8 cellular contexts compared by ENCODE assay signal in genomic region chr9:136687721-136688223, GRCh38. TPM values are rescaled to one million over a fixed set of nuclear protein-coding genes. Genes with fewer than 3 reads are reported as not detected.
DNase-seq lines count a peak whose midpoint lies in the region; ATAC-seq and TF ChIP-seq lines count a peak whose summit lies in the region.

No MANE protein-coding gene starts in this region.

- H3K4me3 ChIP-seq in GM12875 (ENCODE audit: low read depth, low read length) (peak overlapping the region; percentile 39), fibroblast of villous mesenchyme (ENCODE audit: low read depth, low read length) (peak overlapping the region; percentile 84), gastrocnemius medialis (peak overlapping the region; percentile 45 to 91 (median 80))

- no peak for TF ChIP-seq CTCF in GM12875 (IDR thresholded peaks at IDR 0.05; ENCODE audit: borderline replicate concordance, insufficient read depth, low read depth, low read length)
- TF ChIP-seq CTCF in fibroblast of villous mesenchyme (IDR thresholded peaks at IDR 0.05; ENCODE audit: insufficient read depth, low read depth, low read length), result no peak
- TF ChIP-seq CTCF in gastrocnemius medialis (IDR thresholded peaks at IDR 0.05 in 4 of 5, conservative IDR thresholded peaks at IDR 0.05 in 1 of 5), result no peak
- no peak for TF ChIP-seq CTCF in GM10248 (IDR thresholded peaks at IDR 0.05; ENCODE audit: control extremely low read depth, extremely low read depth, low read depth, missing control alignments)

- TF ChIP-seq POLR2A in gastrocnemius medialis (IDR thresholded peaks at IDR 0.05), result peak; percentile 43 to 50

- H3K27ac ChIP-seq in gastrocnemius medialis, result peak overlapping the region; percentile 88 to 96 (median 94)

- ATAC-seq in gastrocnemius medialis, result peak; percentile 19 to 28

- H3K9me3 ChIP-seq in gastrocnemius medialis, result no peaks in the 10 kb centered on the region

- CTCF ChIA-PET in GM10248 (lab: Yijun Ruan, JAX), result interaction anchor here (1.5 to 1.9 kb wide), 4 partner anchors 10 to 79 kb away, joined by 4 to 12 read pairs (median 4); no protein-coding TSS in a partner anchor

- DNase-seq in NCI-H2171 treated with DMSO at 0.1 percent for 48 hours (lab: John Stamatoyannopoulos, UW) (peak; percentile 59), fibroblast of villous mesenchyme (ENCODE audit: low read depth) (no peak), gastrocnemius medialis (peak; percentile 70 to 93), HPDE6-E6E7 (ENCODE audit: extremely low spot score) (no peak), putamen (ENCODE audit: low spot score) (no peak), NCI-H2107 (lab: John Stamatoyannopoulos, UW) (no peak), GM10248 (ENCODE audit: extremely low spot score) (no peak)

- no peaks in the 10 kb centered on the region for H3K27me3 ChIP-seq in gastrocnemius medialis

- no peaks in the 10 kb centered on the region for H3K36me3 ChIP-seq in gastrocnemius medialis

- POLR2A ChIA-PET in GM10248 (lab: Yijun Ruan, JAX), result interaction anchor here (0.6 to 0.7 kb wide), 2 partner anchors 14 to 23 kb away, joined by 3 to 5 read pairs; no protein-coding TSS in a partner anchor

- intact Hi-C loops in gastrocnemius medialis (cut with DNase I; ENCODE audit: low total_unique reads), result loop anchor here (1.0 to 5.0 kb wide), 2 partner anchors 204 to 255 kb away; partner anchors contain the start of genes FBXW5 and SEC16A

- H3K4me1 ChIP-seq in gastrocnemius medialis, result peaks cover 37 to 49% of the 10 kb centered on the region in 2 donors

- in situ Hi-C loops in gastrocnemius medialis (cut with MboI; ENCODE audit: low sequenced_read_pairs in 4 of 4), result no loop called here

RNA-seq across cellular contexts. Expression of gene AGPAT2, which starts 0.5 kb away (rescaled TPM):
- total RNA-seq in fibroblast of villous mesenchyme (31.5 and 34.5 TPM in 2 replicates), gastrocnemius medialis (10 to 100 TPM; 19.0 to 77.4 (median 36.0) TPM)

RNA-seq across cellular contexts. Expression of gene DIPK1B, which starts 24.6 kb away (rescaled TPM):
- under 0.01 and 0.43 TPM in 2 replicates for total RNA-seq in fibroblast of villous mesenchyme
- 1 to 10 TPM; 1.8 to 4.6 (median 3.8) TPM for total RNA-seq in gastrocnemius medialis

RNA-seq across cellular contexts. Expression of gene EGFL7, which starts 25.1 kb away (rescaled TPM):
- total RNA-seq in fibroblast of villous mesenchyme (7.7 and 9.9 TPM in 2 replicates), gastrocnemius medialis (10 to 100 TPM; 37.4 to 74.7 (median 49.0) TPM)

RNA-seq across cellular contexts. Expression of gene LCN10, which starts 55.0 kb away (rescaled TPM):
- total RNA-seq in fibroblast of villous mesenchyme, result under 0.01 TPM in 1 of 2 replicates, not detected in the other
- 1 to 10 TPM in 3 of 4 donors, under 1 TPM in 1; 0.61 to 4.7 (median 1.6) TPM for total RNA-seq in gastrocnemius medialis

Comparison
In these comparisons a context has a peak if more than half of its experiments do, and no peak if none do; other contexts are left out.
1. DNase-seq: peak in NCI-H2171 treated with DMSO at 0.1 percent for 48 hours (single experiment) and gastrocnemius medialis (2 of 2); none in fibroblast of villous mesenchyme (single experiment), HPDE6-E6E7 (single experiment), putamen (single experiment), NCI-H2107 (single experiment) and GM10248 (single experiment).
2. Peak in every context shown above with its lines, with median percentiles within 50 percentile points of each other: H3K4me3 ChIP-seq.